8 cellular contexts compared by ENCODE assay signal in the genomic region with DNA sequence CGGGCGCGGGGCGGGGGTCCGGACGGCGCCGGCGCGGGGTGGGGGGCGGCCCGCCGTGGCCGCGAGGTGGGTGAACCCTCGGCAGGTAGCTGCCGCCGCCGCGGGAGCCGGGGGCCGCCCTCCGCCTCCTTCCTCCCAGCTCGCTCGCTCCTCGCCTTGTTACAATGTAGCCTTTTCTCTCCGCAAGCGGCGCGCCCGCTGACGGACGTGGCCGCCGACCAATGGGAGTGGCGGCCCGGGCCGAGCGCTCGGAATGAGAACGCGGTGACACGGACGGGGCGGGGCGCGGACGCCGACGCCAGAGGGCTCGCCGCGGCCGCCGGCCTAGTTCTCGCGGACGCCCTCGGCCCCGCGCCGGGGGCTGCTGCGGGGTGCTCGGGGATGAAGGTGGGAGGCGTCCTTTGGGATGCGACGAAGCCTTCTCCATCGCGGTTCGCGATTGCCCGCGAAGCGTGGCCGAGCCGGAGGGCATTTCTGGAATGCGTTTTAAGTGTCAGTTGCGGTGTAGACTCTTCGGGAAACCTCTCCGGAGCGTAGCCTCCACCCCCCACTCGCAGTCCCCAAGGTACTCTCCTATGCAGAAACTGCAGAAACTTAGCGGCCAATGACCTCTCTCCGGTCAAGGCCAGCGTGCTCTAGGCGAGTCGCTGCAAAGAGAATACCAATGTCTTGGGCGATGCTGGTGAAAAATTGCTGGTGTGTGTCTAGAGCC. TPM values are rescaled to one million over a fixed set of nuclear protein-coding genes. Genes with fewer than 3 reads are reported as not detected.
DNase-seq lines count a peak whose midpoint lies in the region; ATAC-seq and TF ChIP-seq lines count a peak whose summit lies in the region.

No MANE protein-coding gene starts in this region.

- no peaks in the 10 kb centered on the region for H3K36me3 Mint-ChIP-seq in CD4-positive, alpha-beta T cell (ENCODE audit: low read depth)
- H3K36me3 Mint-ChIP-seq in activated CD4-positive, alpha-beta memory T cell treated with anti-CD3 and anti-CD28 coated beads, Interleukin-2, amount 10 ng/mL, durations not matched to agents 7 days and 5 days (ENCODE audit: low read depth), result no peaks in the 10 kb centered on the region

- TF ChIP-seq POLR2A in right lobe of liver (IDR thresholded peaks at IDR 0.05), result peak; percentile 89

- H3K27ac Mint-ChIP-seq in CD4-positive, alpha-beta T cell, result peak overlapping the region; percentile 70
- H3K27ac Mint-ChIP-seq in activated CD4-positive, alpha-beta memory T cell treated with anti-CD3 and anti-CD28 coated beads, Interleukin-2, amount 10 ng/mL, durations not matched to agents 7 days and 5 days, result peak overlapping the region; percentile 70

- no peaks in the 10 kb centered on the region for H3K27me3 ChIP-seq in CD4-positive, alpha-beta T cell (ENCODE audit: control insufficient read depth, insufficient read depth, low read length)
- H3K27me3 ChIP-seq in dorsolateral prefrontal cortex (no peaks in the 10 kb centered on the region), right lobe of liver (no peaks in the 10 kb centered on the region)

- peak; percentile 97 for ATAC-seq in CD4-positive, alpha-beta T cell (ENCODE audit: poor library complexity)
- ATAC-seq in GM19463 (IDR thresholded peaks at IDR 0.05; ENCODE audit: unreplicated experiment) (peak; percentile 99), right lobe of liver (peak; percentile 95 to 97 (median 96))

- H3K9me3 ChIP-seq in CD4-positive, alpha-beta T cell (ENCODE audit: control insufficient read depth, low read length), result no peaks in the 10 kb centered on the region
- no peaks in the 10 kb centered on the region for H3K9me3 ChIP-seq in right lobe of liver

- peak overlapping the region; percentile 37 for H3K27ac ChIP-seq in CD4-positive, alpha-beta T cell (ENCODE audit: low read depth, low read length)
- peak overlapping the region in 57 of 59 donors; percentile 2 to 98 (median 92) for H3K27ac ChIP-seq in dorsolateral prefrontal cortex
- peak overlapping the region; percentile 17 to 93 (median 69) for H3K27ac ChIP-seq in right lobe of liver

- POLR2A ChIA-PET in CD4-positive, alpha-beta T cell (lab: Charles Lee), result interaction anchor here (0.9 to 1.8 kb wide), 2 partner anchors 32 to 67 kb away, joined by 3 to 6 read pairs; no protein-coding TSS in a partner anchor
- POLR2A ChIA-PET in activated CD4-positive, alpha-beta memory T cell treated with anti-CD3 and anti-CD28 coated beads, Interleukin-2, amount 10 ng/mL, durations not matched to agents 7 days and 5 days (lab: Charles Lee), result no interaction called here

- H3K36me3 ChIP-seq in right lobe of liver, result no peaks in the 10 kb centered on the region

- TF ChIP-seq CTCF in CD4-positive, alpha-beta T cell (IDR thresholded peaks at IDR 0.05), result no peak
- TF ChIP-seq CTCF in dorsolateral prefrontal cortex (IDR thresholded peaks at IDR 0.05 in 54 of 56, conservative IDR thresholded peaks at IDR 0.05 in 2 of 56; ENCODE audit: low read depth in 1 of 56, partially characterized antibody in 56 of 56), result peak in 41 of 56 donors; percentile 4 to 57 (median 32)
- TF ChIP-seq CTCF in right lobe of liver (IDR thresholded peaks at IDR 0.05), result peak in 1 of 4 donors; percentile 16

- no peaks in the 10 kb centered on the region for H3K9me3 Mint-ChIP-seq in CD4-positive, alpha-beta T cell
- H3K9me3 Mint-ChIP-seq in activated CD4-positive, alpha-beta memory T cell treated with anti-CD3 and anti-CD28 coated beads, Interleukin-2, amount 10 ng/mL, durations not matched to agents 7 days and 5 days, result peaks cover 2% of the 10 kb centered on the region

- peak overlapping the region; percentile 61 to 97 (median 83) for H3K4me3 ChIP-seq in dorsolateral prefrontal cortex
- H3K4me3 ChIP-seq in right lobe of liver, result peak overlapping the region; percentile 54 to 84 (median 67)

- peaks cover 39% of the 10 kb centered on the region for H3K4me1 Mint-ChIP-seq in CD4-positive, alpha-beta T cell (ENCODE audit: low read depth)
- peaks cover 17% of the 10 kb centered on the region for H3K4me1 Mint-ChIP-seq in activated CD4-positive, alpha-beta memory T cell treated with anti-CD3 and anti-CD28 coated beads, Interleukin-2, amount 10 ng/mL, durations not matched to agents 7 days and 5 days

- intact Hi-C loops in CD4-positive, alpha-beta T cell (cut with DNase I, micrococcal nuclease), result loop anchor here in 1 of 2 experiments (2.0 to 10.0 kb wide), 5 partner anchors 208 to 1262 kb away; a partner anchor contains a TSS
- intact Hi-C loops in dorsolateral prefrontal cortex (cut with DNase I), result loop anchor here (5.0 to 10.0 kb wide), 4 partner anchors 35 to 658 kb away; a partner anchor contains a TSS
- intact Hi-C loops in right lobe of liver (cut with DNase I), result no loop called here

- H3K4me1 ChIP-seq in right lobe of liver, result peaks cover 0 to 18% (median 5%) of the 10 kb centered on the region in 4 donors

- H3K4me3 Mint-ChIP-seq in CD4-positive, alpha-beta T cell, result peak overlapping the region; percentile 96
- peak overlapping the region; percentile 77 for H3K4me3 Mint-ChIP-seq in activated CD4-positive, alpha-beta memory T cell treated with anti-CD3 and anti-CD28 coated beads, Interleukin-2, amount 10 ng/mL, durations not matched to agents 7 days and 5 days

- peak; percentile 82 to 94 (median 89) for DNase-seq in CD4-positive, alpha-beta T cell
- DNase-seq in HK-2 (ENCODE audit: unreplicated experiment), result peak; percentile 89
- DNase-seq in NCI-H82 treated with DMSO at 0.1 percent for 48 hours (lab: John Stamatoyannopoulos, UW; ENCODE audit: unreplicated experiment), result peak; percentile 30
- DNase-seq in activated CD4-positive, alpha-beta memory T cell treated with anti-CD3 and anti-CD28 coated beads, Interleukin-2, amount 10 ng/mL, durations not matched to agents 7 days and 5 days, result peak; percentile 94
- peak; percentile 85 to 97 (median 94) for DNase-seq in dorsolateral prefrontal cortex
- peak; percentile 96 to 97 (median 97) for DNase-seq in right lobe of liver
- DNase-seq in stimulated activated CD4-positive, alpha-beta T cell treated with anti-CD3 and anti-CD28 coated beads, Interleukin-4, amount 100 ng/mL, for 1 hour, result peak; percentile 93

- CTCF ChIA-PET in CD4-positive, alpha-beta T cell (lab: Charles Lee), result interaction anchor here (0.5 to 0.9 kb wide), 2 partner anchors 31 to 37 kb away, joined by 3 read pairs; no protein-coding TSS in a partner anchor
- CTCF ChIA-PET in activated CD4-positive, alpha-beta memory T cell treated with anti-CD3 and anti-CD28 coated beads, Interleukin-2, amount 10 ng/mL, durations not matched to agents 7 days and 5 days (lab: Charles Lee), result no interaction called here

- 0% methylated on average over 8 of the region's 88 CpGs for WGBS in right lobe of liver (ENCODE audit: insufficient coverage, low coverage, low lambda C conversion rate, missing lambda C conversion rate)

- H3K27me3 Mint-ChIP-seq in CD4-positive, alpha-beta T cell, result peaks cover 24% of the 10 kb centered on the region
- peaks cover 32% of the 10 kb centered on the region for H3K27me3 Mint-ChIP-seq in activated CD4-positive, alpha-beta memory T cell treated with anti-CD3 and anti-CD28 coated beads, Interleukin-2, amount 10 ng/mL, durations not matched to agents 7 days and 5 days

RNA-seq across cellular contexts. Expression of a gene that starts 0.7 kb away (rescaled TPM):
- total RNA-seq in CD4-positive, alpha-beta T cell, result 1 to 10 TPM; 2.5 to 3.4 TPM
- under 1 TPM; 0.78 to 0.85 TPM for total RNA-seq in activated CD4-positive, alpha-beta memory T cell treated with anti-CD3 and anti-CD28 coated beads, Interleukin-2, amount 10 ng/mL, durations not matched to agents 7 days and 5 days
- total RNA-seq in dorsolateral prefrontal cortex (10 to 100 TPM; 18.8 to 43.2 (median 30.9) TPM), right lobe of liver (1 to 10 TPM; 1.4 to 4.1 (median 3.8) TPM)

Comparison
In these comparisons a context has a peak if more than half of its experiments do, and no peak if none do; other contexts are left out.
1. Peak in every context shown above with its lines: DNase-seq, ATAC-seq, H3K4me3 ChIP-seq and H3K27ac ChIP-seq.
2. DNase-seq: peak in every context shown above with its lines; median percentile 97 in right lobe of liver; 94 in activated CD4-positive, alpha-beta memory T cell treated with anti-CD3 and anti-CD28 coated beads, Interleukin-2, amount 10 ng/mL, durations not matched to agents 7 days and 5 days; 94 in dorsolateral prefrontal cortex; 93 in stimulated activated CD4-positive, alpha-beta T cell treated with anti-CD3 and anti-CD28 coated beads, Interleukin-4, amount 100 ng/mL, for 1 hour; 89 in CD4-positive, alpha-beta T cell; 89 in HK-2; 30 in NCI-H82 treated with DMSO at 0.1 percent for 48 hours.
3. H3K27ac ChIP-seq: peak in every context shown above with its lines; median percentile 92 in dorsolateral prefrontal cortex; 69 in right lobe of liver; 37 in CD4-positive, alpha-beta T cell.
4. intact Hi-C loops: an anchor here in dorsolateral prefrontal cortex (5.0 to 10.0 kb wide); none called in right lobe of liver.